31 cellular contexts compared by ENCODE assay signal in genomic region chr7:81226234-81226633, GRCh38.
"Had no signal": no experiment of that assay in that cellular context is flagged by ENCODE, and none has a peak within 500 bp of the region (broad histone marks: within the 10 kb centered on the region; RNA-seq: fewer than 3 reads in every experiment).

No MANE protein-coding gene starts in this region.

- H2AFZ ChIP-seq: neural progenitor cell, parathyroid adenoma had no signal

- H3K9me3 ChIP-seq: psoas muscle, suprapubic skin, testis, tibial artery, upper lobe of right lung, vagina had no signal

- H3K27me3 ChIP-seq: neural progenitor cell, ovary, spleen, suprapubic skin, testis, tibial artery, transverse colon, upper lobe of right lung, vagina had no signal

- H3K4me3 ChIP-seq: neural progenitor cell, ovary, psoas muscle, skin epidermis, smooth muscle cell, spleen, suprapubic skin, testis, tibial artery, transverse colon, upper lobe of right lung, vagina had no signal

- H3K27me3 Mint-ChIP-seq: progenitor cell of endocrine pancreas; stimulated activated memory B cell treated with anti-CD40 and anti-IgM and Interleukin-4, amounts not matched to agents 10 μg/mL and 1 μg/mL and 100 μg/mL, for 72 hours; stimulated activated naive CD8-positive, alpha-beta T cell treated with anti-CD3 and anti-CD28 coated beads, Interleukin-15, amount 100 ng/mL, for 72 hours; type B pancreatic cell had no signal

- H3K4me1 Mint-ChIP-seq: natural killer cell; stimulated activated memory B cell treated with anti-CD40 and anti-IgM and Interleukin-4, amounts not matched to agents 10 μg/mL and 1 μg/mL and 100 μg/mL, for 72 hours; stimulated activated naive CD8-positive, alpha-beta T cell treated with anti-CD3 and anti-CD28 coated beads, Interleukin-15, amount 100 ng/mL, for 72 hours had no signal

- H3K36me3 ChIP-seq: neural progenitor cell, ovary, spleen, suprapubic skin, tibial artery, transverse colon, upper lobe of right lung, vagina had no signal

- H3K4me1 ChIP-seq: neural progenitor cell, parathyroid adenoma, psoas muscle, spleen, suprapubic skin, testis, tibial artery, transverse colon, upper lobe of right lung, vagina had no signal

- H3K27ac ChIP-seq: neural progenitor cell, ovary, parathyroid adenoma, psoas muscle, skin epidermis, spleen, suprapubic skin, testis, tibial artery, transverse colon, upper lobe of right lung, vagina had no signal

- H3K79me2 ChIP-seq: parathyroid adenoma had no signal

- DNase-seq: natural killer cell; occipital lobe; ovary; posterior cingulate gyrus; psoas muscle; right cardiac atrium; spleen; stimulated activated CD4-positive, alpha-beta T cell treated with anti-CD3 and anti-CD28 coated beads, Interleukin-12 subunit alpha, Interleukin-12 subunit beta, amount 100 ng/mL, for 4 hours; stimulated activated CD4-positive, alpha-beta T cell treated with anti-CD3 and anti-CD28 coated beads, Interleukin-1b, Interleukin-23, amount 100 ng/mL, for 48 hours; stimulated activated CD4-positive, alpha-beta T cell treated with anti-CD3 and anti-CD28 coated beads, Interleukin-4, amount 100 ng/mL, for 1 hour; stimulated activated CD4-positive, alpha-beta T cell treated with anti-CD3 and anti-CD28 coated beads, Interleukin-4, amount 100 ng/mL, for 4 hours; stimulated activated CD8-positive, alpha-beta memory T cell treated with anti-CD3 and anti-CD28 coated beads, Interleukin-4, amount 100 ng/mL, for 48 hours; stimulated activated naive CD4-positive, alpha-beta T cell; stimulated activated naive CD8-positive, alpha-beta T cell treated with anti-CD3 and anti-CD28 coated beads, Interleukin-15, amount 100 ng/mL, for 72 hours; stimulated activated naive CD8-positive, alpha-beta T cell treated with anti-CD3 and anti-CD28 coated beads, Interleukin-15, Interleukin-2, amounts not matched to agents 100 U/mL and 50 U/mL, for 24 hours; substantia nigra; testis; tibial artery; transverse colon; upper lobe of right lung had no signal

- H3K36me3 Mint-ChIP-seq: natural killer cell; stimulated activated memory B cell treated with anti-CD40 and anti-IgM and Interleukin-4, amounts not matched to agents 10 μg/mL and 1 μg/mL and 100 μg/mL, for 72 hours had no signal

- ATAC-seq: natural killer cell; psoas muscle; right cardiac atrium; sciatic nerve; stimulated activated memory B cell treated with anti-CD40 and anti-IgM and Interleukin-4, amounts not matched to agents 10 μg/mL and 1 μg/mL and 100 μg/mL, for 72 hours; stimulated activated naive CD8-positive, alpha-beta T cell treated with anti-CD3 and anti-CD28 coated beads, Interleukin-15, amount 100 ng/mL, for 72 hours; stimulated activated naive CD8-positive, alpha-beta T cell treated with anti-CD3 and anti-CD28 coated beads, Interleukin-15, Interleukin-2, amounts not matched to agents 100 U/mL and 50 U/mL, for 24 hours; upper lobe of right lung had no signal

- H3K4me3 Mint-ChIP-seq: natural killer cell; nephron; neural progenitor cell; stimulated activated memory B cell treated with anti-CD40 and anti-IgM and Interleukin-4, amounts not matched to agents 10 μg/mL and 1 μg/mL and 100 μg/mL, for 72 hours; stimulated activated naive CD8-positive, alpha-beta T cell treated with anti-CD3 and anti-CD28 coated beads, Interleukin-15, amount 100 ng/mL, for 72 hours; type B pancreatic cell had no signal

- H3K9ac ChIP-seq: neural progenitor cell, parathyroid adenoma had no signal

- H3K27ac Mint-ChIP-seq: natural killer cell; nephron; neural progenitor cell; progenitor cell of endocrine pancreas; stimulated activated memory B cell treated with anti-CD40 and anti-IgM and Interleukin-4, amounts not matched to agents 10 μg/mL and 1 μg/mL and 100 μg/mL, for 72 hours; stimulated activated naive CD8-positive, alpha-beta T cell treated with anti-CD3 and anti-CD28 coated beads, Interleukin-15, amount 100 ng/mL, for 72 hours; type B pancreatic cell had no signal

- H3K4me2 ChIP-seq: neural progenitor cell, smooth muscle cell had no signal
